ENCODE assay signal across 9 cellular contexts in genomic region chr3:143849854-143850549, GRCh38. TPM values are rescaled to one million over a fixed set of nuclear protein-coding genes. Genes with fewer than 3 reads are reported as not detected.
A peak's percentile ranks its signal among the peaks of the same experiment; 100 is the strongest.
DNase-seq lines count a peak whose midpoint lies in the region; ATAC-seq and TF ChIP-seq lines count a peak whose summit lies in the region.
"Had no signal": no experiment of that assay in that cellular context is flagged by ENCODE, and none has a peak within 500 bp of the region (broad histone marks: within the 10 kb centered on the region; RNA-seq: fewer than 3 reads in every experiment).

No MANE protein-coding gene starts in this region.

- H4K20me1 ChIP-seq in neural progenitor cell (ENCODE audit: low read depth): no peaks in the 10 kb centered on the region

- no peak for TF ChIP-seq POLR2A in gastroesophageal sphincter (IDR thresholded peaks at IDR 0.05)

- no peak overlapping the region for H3K4me2 ChIP-seq in neural progenitor cell

- H3K27me3 ChIP-seq in BJ (ENCODE audit: control insufficient read depth, insufficient read depth, low read length) (no peaks in the 10 kb centered on the region), gastroesophageal sphincter (no peaks in the 10 kb centered on the region), neural progenitor cell (no peaks in the 10 kb centered on the region)

- H3K4me3 ChIP-seq in BJ (ENCODE audit: low read depth, low read length): no peak overlapping the region
- no peak overlapping the region for H3K4me3 ChIP-seq in gastroesophageal sphincter
- H3K4me3 ChIP-seq in neural progenitor cell: no peak overlapping the region

- POLR2A ChIA-PET in BJ (lab: Charles Lee): no interaction called here

- H3K4me3 Mint-ChIP-seq in neural progenitor cell: no peak overlapping the region

- ATAC-seq in GM21515 (IDR thresholded peaks at IDR 0.05; ENCODE audit: unreplicated experiment) (peak; percentile 47), gastroesophageal sphincter (peak; percentile 54)

- H3K36me3 Mint-ChIP-seq in neural progenitor cell: no peaks in the 10 kb centered on the region
- H3K36me3 Mint-ChIP-seq: activated naive CD8-positive, alpha-beta T cell had no signal

- no peak overlapping the region for H3K9ac ChIP-seq in neural progenitor cell

- H3K27ac ChIP-seq in gastroesophageal sphincter (peak overlapping the region in 1 of 4 donors; percentile 8), neural progenitor cell (no peak overlapping the region)

- TF ChIP-seq CTCF in BJ (IDR thresholded peaks at IDR 0.05; ENCODE audit: insufficient read depth, low read depth, low read length): no peak
- no peak for TF ChIP-seq CTCF in gastroesophageal sphincter (IDR thresholded peaks at IDR 0.05)
- no peak for TF ChIP-seq CTCF in neural progenitor cell (IDR thresholded peaks at IDR 0.05)

- H3K9me3 ChIP-seq in gastroesophageal sphincter (no peaks in the 10 kb centered on the region), neural progenitor cell (ENCODE audit: low read depth) (no peaks in the 10 kb centered on the region)

- 9 to 27% methylated on average over 4 of the region's 4 CpGs for WGBS in gastroesophageal sphincter (ENCODE audit: low coverage in 1 of 2), 2 donors

- no peaks in the 10 kb centered on the region for H3K9me3 Mint-ChIP-seq in neural progenitor cell

- peaks cover 3% of the 10 kb centered on the region for H3K27me3 Mint-ChIP-seq in neural progenitor cell (ENCODE audit: insufficient read depth, low read depth)
- H3K27me3 Mint-ChIP-seq: activated naive CD8-positive, alpha-beta T cell had no signal

- no peak overlapping the region for H3K27ac Mint-ChIP-seq in neural progenitor cell
- H3K27ac Mint-ChIP-seq: activated naive CD8-positive, alpha-beta T cell had no signal

- no peak overlapping the region for H2AFZ ChIP-seq in neural progenitor cell (replicated peaks)

- H3F3A ChIP-seq in neural progenitor cell (ENCODE audit: low read depth): no peaks in the 10 kb centered on the region

- no peak for TF ChIP-seq EP300 in gastroesophageal sphincter (IDR thresholded peaks at IDR 0.05)

- H3K36me3 ChIP-seq in BJ (ENCODE audit: control insufficient read depth, insufficient read depth, low read length) (no peaks in the 10 kb centered on the region), gastroesophageal sphincter (no peaks in the 10 kb centered on the region), neural progenitor cell (no peaks in the 10 kb centered on the region)

- CTCF ChIA-PET in BJ (lab: Yijun Ruan, JAX): interaction anchor here (0.5 kb wide), 1 partner anchor 13 kb away, joined by 3 read pairs; no protein-coding TSS in a partner anchor

- H3K4me1 ChIP-seq in gastroesophageal sphincter: peaks cover 3 to 52% (median 4%) of the 10 kb centered on the region in 3 donors
- H3K4me1 ChIP-seq in neural progenitor cell: peaks cover 21% of the 10 kb centered on the region

- H3K79me2 ChIP-seq in neural progenitor cell (ENCODE audit: low read depth): no peaks in the 10 kb centered on the region

- DNase-seq in BJ (ENCODE audit: low read depth) (peak; percentile 70), NCI-H1694 treated with DMSO at 0.1 percent for 48 hours (lab: John Stamatoyannopoulos, UW) (peak; percentile 42), NCI-H2196 treated with DMSO at 0.1 percent for 48 hours (lab: John Stamatoyannopoulos, UW; ENCODE audit: unreplicated experiment) (no peak), neural progenitor cell (ENCODE audit: low spot score) (no peak), HuH-7.5 (ENCODE audit: low spot score) (no peak), NCI-H1417 (lab: John Stamatoyannopoulos, UW) (no peak)

- H3K4me1 Mint-ChIP-seq in neural progenitor cell: peaks cover 30% of the 10 kb centered on the region

RNA-seq across cellular contexts. Expression of gene SLC9A9, which starts 1.7 kb away (rescaled TPM):
- polyA plus RNA-seq in BJ (2011; rRNA removed): 2.4 and 2.9 TPM in 2 replicates
- polyA minus RNA-seq in BJ (2011; rRNA and poly(A)+ RNA removed): 2.3 and 4.1 TPM in 2 replicates
- total RNA-seq in gastroesophageal sphincter (10 to 100 TPM; 10.1 to 27.2 (median 16.7) TPM), neural progenitor cell (ENCODE audit: low replicate concordance) (0.22 and 0.50 TPM in 2 replicates)

Comparison
In these comparisons a context has a peak if more than half of its experiments do, and no peak if none do; other contexts are left out.
1. DNase-seq: peak in BJ (single experiment) and NCI-H1694 treated with DMSO at 0.1 percent for 48 hours (single experiment); none in NCI-H2196 treated with DMSO at 0.1 percent for 48 hours (single experiment), neural progenitor cell (single experiment), HuH-7.5 (single experiment) and NCI-H1417 (0 of 3).